In the genomic region with DNA sequence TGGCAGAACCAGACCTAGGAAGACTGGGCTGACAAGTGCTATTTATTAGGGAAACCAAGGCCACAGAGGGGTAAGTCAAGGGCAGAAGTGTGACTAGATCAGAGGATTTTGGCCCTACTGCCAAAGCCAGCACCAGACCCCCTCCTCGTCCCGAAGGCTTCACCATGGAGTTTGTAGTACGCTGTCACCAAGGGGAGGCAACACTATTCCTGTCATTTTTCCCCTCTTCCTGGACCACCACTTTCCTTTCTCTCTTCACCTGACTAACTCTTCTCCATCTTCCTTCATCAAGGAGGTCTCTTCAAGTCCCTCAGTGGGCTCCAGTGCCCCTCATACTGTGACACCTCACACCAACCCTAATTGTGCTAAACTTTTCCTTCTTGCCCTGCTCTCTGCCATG, we compare ENCODE assay signal across 2 cellular contexts.
TF ChIP-seq lines count a peak whose summit lies in the region.

No MANE protein-coding gene starts in this region.

TF ChIP-seq in HEK293, 187 proteins besides CTCF, POLR2A, EP300 and RAD21:
- TF ChIP-seq ZNF391 (tag by site-specific recombination; IDR thresholded peaks at IDR 0.05; ENCODE audit: borderline replicate concordance, low read depth) (peak; percentile 100), KLF9 (tag by site-specific recombination; IDR thresholded peaks at IDR 0.05; ENCODE audit: low read depth) (no peak), ZNF658 (tag by site-specific recombination; IDR thresholded peaks at IDR 0.05) (no peak), ZBTB1 (tag by site-specific recombination; IDR thresholded peaks at IDR 0.05) (no peak), ZNF394 (tag by site-specific recombination; IDR thresholded peaks at IDR 0.05; ENCODE audit: borderline replicate concordance) (no peak)

TF ChIP-seq in H1, 55 proteins besides CTCF, POLR2A, EP300 and RAD21:
- TF ChIP-seq KDM1A (IDR thresholded peaks at IDR 0.05; ENCODE audit: borderline replicate concordance, low read length) (peak; percentile 48; the same call in 1 of the 2 replicates), GTF2F1 (IDR thresholded peaks at IDR 0.05; ENCODE audit: borderline replicate concordance, low read depth, low read length) (no peak)
